ENCODE assay signal across 13 cellular contexts in genomic region chr1:15156807-15157380, GRCh38. TPM values are rescaled to one million over a fixed set of nuclear protein-coding genes. Genes with fewer than 3 reads are reported as not detected.
DNase-seq lines count a peak whose midpoint lies in the region; ATAC-seq and TF ChIP-seq lines count a peak whose summit lies in the region.
"Had no signal": no experiment of that assay in that cellular context is flagged by ENCODE, and none has a peak within 500 bp of the region (broad histone marks: within the 10 kb centered on the region; RNA-seq: fewer than 3 reads in every experiment).

No MANE protein-coding gene starts in this region.

- H3K4me1 ChIP-seq in heart left ventricle (peaks cover 0 to 77% (median 17%) of the 10 kb centered on the region in 12 donors), vagina (peaks cover 49% of the 10 kb centered on the region)

- H3K27ac ChIP-seq in heart left ventricle (peak overlapping the region in 7 of 12 donors; percentile 2 to 91 (median 35)), vagina (peak overlapping the region; percentile 96)

- H3K4me1 Mint-ChIP-seq in mesothelial cell of epicardium: peaks cover 43% of the 10 kb centered on the region

- H3K4me3 Mint-ChIP-seq in mesothelial cell of epicardium: no peak overlapping the region

- H3K4me3 ChIP-seq in heart left ventricle: peak overlapping the region in 1 of 12 donors; percentile 26
- no peak overlapping the region for H3K4me3 ChIP-seq in vagina
- H3K4me3 ChIP-seq: skin epidermis had no signal

- DNase-seq in heart left ventricle (no peak), left ventricle myocardium superior (no peak), SK-N-DZ (ENCODE audit: low spot score) (peak; percentile 22), mesothelial cell of epicardium (ENCODE audit: low spot score in 2 of 2, unreplicated experiment in 2 of 2) (no peak), vagina (ENCODE audit: extremely low spot score in 2 of 2) (no peak), NCI-H524 (lab: John Stamatoyannopoulos, UW) (no peak), NCI-H2029 (lab: John Stamatoyannopoulos, UW) (no peak), NCI-H2196 (lab: John Stamatoyannopoulos, UW; ENCODE audit: unreplicated experiment) (no peak)
- DNase-seq: NCI-H1436, T1000, trophoblast cell had no signal

- TF ChIP-seq CTCF in heart left ventricle (IDR thresholded peaks at IDR 0.05) (no peak), mesothelial cell of epicardium (IDR thresholded peaks at IDR 0.05; ENCODE audit: unreplicated experiment) (no peak), vagina (IDR thresholded peaks at IDR 0.05) (no peak)

- intact Hi-C loops in heart left ventricle (cut with DNase I) (loop anchor here in 4 of 10 donors (5.0 to 10.0 kb wide), 3 partner anchors 55 to 278 kb away; partner anchors contain the start of gene CTRC (in 2 of the 4)), left ventricle myocardium superior (cut with micrococcal nuclease) (loop anchor here (10.0 kb wide), 1 partner anchor 118 kb away; no protein-coding TSS in a partner anchor), vagina (cut with DNase I) (loop anchor here (10.0 kb wide), 1 partner anchor 58 kb away; no protein-coding TSS in a partner anchor)

- H3K27me3 ChIP-seq in heart left ventricle (peaks cover 0 to 9% (median 0%) of the 10 kb centered on the region in 9 donors), vagina (no peaks in the 10 kb centered on the region)
- H3K27me3 ChIP-seq: BE2C had no signal

- H3K36me3 ChIP-seq in heart left ventricle (no peaks in the 10 kb centered on the region), vagina (no peaks in the 10 kb centered on the region)

- H3K9me3 Mint-ChIP-seq in mesothelial cell of epicardium: no peaks in the 10 kb centered on the region

- peaks cover 3% of the 10 kb centered on the region for H3K27me3 Mint-ChIP-seq in mesothelial cell of epicardium (ENCODE audit: low read depth)

- WGBS in heart left ventricle, 4 donors: 77 to 86% (median 81%) methylated on average over 9 of the region's 9 CpGs

- no peaks in the 10 kb centered on the region for H3K36me3 Mint-ChIP-seq in mesothelial cell of epicardium

- no peak for TF ChIP-seq POLR2A in heart left ventricle (IDR thresholded peaks at IDR 0.05)
- no peak for TF ChIP-seq POLR2A in vagina (IDR thresholded peaks at IDR 0.05)

- H3K9me3 ChIP-seq in heart left ventricle (no peaks in the 10 kb centered on the region), vagina (no peaks in the 10 kb centered on the region)
- H3K9me3 ChIP-seq: BE2C had no signal

- peak overlapping the region; percentile 61 for H3K27ac Mint-ChIP-seq in mesothelial cell of epicardium

- ATAC-seq in heart left ventricle: no peak
- ATAC-seq in left ventricle myocardium superior: no peak

RNA-seq across cellular contexts. Expression of gene TMEM51, which starts 3.3 kb away (rescaled TPM):
- 1 to 10 TPM; 2.0 to 9.5 (median 3.8) TPM for total RNA-seq in heart left ventricle
- polyA plus RNA-seq in heart left ventricle: 1 to 10 TPM; 3.5 to 3.8 TPM
- total RNA-seq in left ventricle myocardium superior: 4.9 TPM
- polyA plus RNA-seq in SK-N-DZ (2014; cell fraction: cytosol; rRNA removed): 27.4 and 37.8 TPM in 2 replicates
- polyA plus RNA-seq in SK-N-DZ (2014; cell fraction: nucleus; rRNA removed): 11.9 and 19.9 TPM in 2 replicates
- total RNA-seq in mesothelial cell of epicardium: 10.4 to 11.2 TPM (median 10.9 TPM) in 3 replicates
- total RNA-seq in vagina: 31.4 TPM
